In genomic region chr22:42499773-42500163, GRCh38 we compare ENCODE assay signal across 7 cellular contexts. TPM values are rescaled to one million over a fixed set of nuclear protein-coding genes. Genes with fewer than 3 reads are reported as not detected.
DNase-seq lines count a peak whose midpoint lies in the region; TF ChIP-seq lines count a peak whose summit lies in the region.
"Not testable (repeated sequence)": the region's sequence is repeated elsewhere in the genome, so short reads cannot be mapped to it uniquely, and the experiment has no call there.

No MANE protein-coding gene starts in this region.

- H3K79me2 ChIP-seq in DOHH2 (ENCODE audit: control insufficient read depth, low read length): not testable (repeated sequence)

- H3K27ac Mint-ChIP-seq in activated T-helper 2 cell treated with anti-CD3 and anti-CD28 coated beads, Interferon-gamma antibody, Interleukin-2, Interleukin-4, amounts not matched to agents 10 μg/mL and 5 μg/mL and 100 μg/mL, durations not matched to agents 14 hours and 24 hours and 36 hours: not testable (repeated sequence)

- not testable (repeated sequence) for TF ChIP-seq POLR2A in Peyer's patch (IDR thresholded peaks at IDR 0.05); stomach (IDR thresholded peaks at IDR 0.05)

- H3F3A ChIP-seq in DOHH2 (ENCODE audit: control insufficient read depth, insufficient read depth): not testable (repeated sequence)

- not testable (repeated sequence) for H3K36me3 Mint-ChIP-seq in activated T-helper 2 cell treated with anti-CD3 and anti-CD28 coated beads, Interferon-gamma antibody, Interleukin-2, Interleukin-4, amounts not matched to agents 10 μg/mL and 5 μg/mL and 100 μg/mL, durations not matched to agents 14 hours and 24 hours and 36 hours (ENCODE audit: low read depth)

- not testable (repeated sequence) for H3K27me3 ChIP-seq in DOHH2 (ENCODE audit: control insufficient read depth, low read length); Peyer's patch; left ventricle myocardium inferior (ENCODE audit: low read depth); neutrophil; stomach

- H3K27me3 Mint-ChIP-seq in activated T-helper 2 cell treated with anti-CD3 and anti-CD28 coated beads, Interferon-gamma antibody, Interleukin-2, Interleukin-4, amounts not matched to agents 10 μg/mL and 5 μg/mL and 100 μg/mL, durations not matched to agents 14 hours and 24 hours and 36 hours (ENCODE audit: low read depth): not testable (repeated sequence)

- peaks cover 27% of the 10 kb centered on the region for H3K4me1 ChIP-seq in DOHH2 (ENCODE audit: control insufficient read depth, low read length)
- not testable (repeated sequence) for H3K4me1 ChIP-seq in Peyer's patch; left ventricle myocardium inferior; neutrophil (ENCODE audit: control insufficient read depth in 1 of 2, insufficient read depth in 1 of 2, low read depth in 1 of 2, low read length in 1 of 2)
- peaks cover 13 to 34% (median 29%) of the 10 kb centered on the region in 4 donors for H3K4me1 ChIP-seq in stomach

- H3K9me2 ChIP-seq in DOHH2 (replicated peaks; ENCODE audit: control insufficient read depth, low read length): not testable (repeated sequence)

- not testable (repeated sequence) for TF ChIP-seq CTCF in DOHH2 (IDR thresholded peaks at IDR 0.05; ENCODE audit: low read depth, low read length, poor library complexity, severe bottlenecking); Peyer's patch (IDR thresholded peaks at IDR 0.05); coronary artery (IDR thresholded peaks at IDR 0.05); left ventricle myocardium inferior (IDR thresholded peaks at IDR 0.05; ENCODE audit: borderline replicate concordance); neutrophil (IDR thresholded peaks at IDR 0.05); stomach (IDR thresholded peaks at IDR 0.05)

- peak overlapping the region; percentile 58 for H3K4me3 Mint-ChIP-seq in activated T-helper 2 cell treated with anti-CD3 and anti-CD28 coated beads, Interferon-gamma antibody, Interleukin-2, Interleukin-4, amounts not matched to agents 10 μg/mL and 5 μg/mL and 100 μg/mL, durations not matched to agents 14 hours and 24 hours and 36 hours (ENCODE audit: low read depth)

- H3K4me3 ChIP-seq in DOHH2 (ENCODE audit: low read length) (peak overlapping the region; percentile 42), Peyer's patch (peak overlapping the region; percentile 35 to 59 (median 47)), coronary artery (peak overlapping the region; percentile 62), left ventricle myocardium inferior (peak overlapping the region; percentile 60), neutrophil (ENCODE audit: low read depth in 1 of 2, low read length in 1 of 2) (peak overlapping the region; percentile 17 to 60), stomach (peak overlapping the region; percentile 42 to 48 (median 44))

- peaks cover 16% of the 10 kb centered on the region for H3K4me1 Mint-ChIP-seq in activated T-helper 2 cell treated with anti-CD3 and anti-CD28 coated beads, Interferon-gamma antibody, Interleukin-2, Interleukin-4, amounts not matched to agents 10 μg/mL and 5 μg/mL and 100 μg/mL, durations not matched to agents 14 hours and 24 hours and 36 hours (ENCODE audit: low read depth)

- 51 to 59% (median 55%) methylated on average over 15 to 16 of the region's 16 CpGs for WGBS in stomach, 5 donors

- H3K9me3 ChIP-seq in DOHH2 (ENCODE audit: control insufficient read depth, insufficient read depth, low read length); Peyer's patch; left ventricle myocardium inferior (replicated peaks); neutrophil; stomach: not testable (repeated sequence)

- peak overlapping the region; percentile 36; the same call in 1 of the 2 replicates for H3K4me2 ChIP-seq in DOHH2 (ENCODE audit: low read length)

- not testable (repeated sequence) for H3K27ac ChIP-seq in DOHH2 (ENCODE audit: low read depth, low read length); coronary artery
- peak overlapping the region in 2 of 4 donors; percentile 21 to 33 for H3K27ac ChIP-seq in Peyer's patch
- peak overlapping the region; percentile 48 for H3K27ac ChIP-seq in left ventricle myocardium inferior (replicated peaks)
- peak overlapping the region; percentile 48 for H3K27ac ChIP-seq in neutrophil
- peak overlapping the region; percentile 65 to 82 (median 74) for H3K27ac ChIP-seq in stomach

- not testable (repeated sequence) for H4K20me1 ChIP-seq in DOHH2 (ENCODE audit: control insufficient read depth, insufficient read depth, low read depth, low read length)

- intact Hi-C loops in activated T-helper 2 cell treated with anti-CD3 and anti-CD28 coated beads, Interferon-gamma antibody, Interleukin-2, Interleukin-4, amounts not matched to agents 10 μg/mL and 5 μg/mL and 100 μg/mL, durations not matched to agents 14 hours and 24 hours and 36 hours (cut with micrococcal nuclease); left ventricle myocardium inferior (cut with micrococcal nuclease); stomach (cut with DNase I; ENCODE audit: low total_unique reads): not testable (repeated sequence)

- not testable (repeated sequence) for TF ChIP-seq EP300 in stomach (IDR thresholded peaks at IDR 0.05)

- DNase-seq in Peyer's patch; activated T-helper 2 cell treated with anti-CD3 and anti-CD28 coated beads, Interferon-gamma antibody, Interleukin-2, Interleukin-4, amounts not matched to agents 10 μg/mL and 5 μg/mL and 100 μg/mL, durations not matched to agents 14 hours and 24 hours and 36 hours (ENCODE audit: low spot score); coronary artery (ENCODE audit: low spot score); left ventricle myocardium inferior; stomach: not testable (repeated sequence)

- not testable (repeated sequence) for H3K9me3 Mint-ChIP-seq in activated T-helper 2 cell treated with anti-CD3 and anti-CD28 coated beads, Interferon-gamma antibody, Interleukin-2, Interleukin-4, amounts not matched to agents 10 μg/mL and 5 μg/mL and 100 μg/mL, durations not matched to agents 14 hours and 24 hours and 36 hours

- H3K36me3 ChIP-seq in DOHH2 (ENCODE audit: control insufficient read depth, low read length); Peyer's patch; left ventricle myocardium inferior; neutrophil; stomach: not testable (repeated sequence)

RNA-seq across cellular contexts. Expression of gene RRP7A, which starts 19.8 kb away (rescaled TPM):
- total RNA-seq in Peyer's patch (10 to 100 TPM; 21.7 to 33.0 (median 27.3) TPM), left ventricle myocardium inferior (15.8 TPM), stomach (10 to 100 TPM; 14.2 to 32.4 (median 21.4) TPM)
- total RNA-seq in activated T-helper 2 cell treated with anti-CD3 and anti-CD28 coated beads, Interferon-gamma antibody, Interleukin-2, Interleukin-4, amounts not matched to agents 10 μg/mL and 5 μg/mL and 100 μg/mL, durations not matched to agents 14 hours and 24 hours and 36 hours: 108 and 110 TPM in 2 replicates
- 10 to 100 TPM in 2 of 3 donors, 1 to 10 TPM in 1; 9.3 to 29.0 (median 20.9) TPM for polyA plus RNA-seq in stomach

RNA-seq across cellular contexts. Expression of gene SERHL2, which starts 54.0 kb away (rescaled TPM):
- total RNA-seq in Peyer's patch: 10 to 100 TPM in 1 of 4 donors, 1 to 10 TPM in 2, not detected in 1; 1.7 to 11.6 (median 3.2) TPM
- total RNA-seq in activated T-helper 2 cell treated with anti-CD3 and anti-CD28 coated beads, Interferon-gamma antibody, Interleukin-2, Interleukin-4, amounts not matched to agents 10 μg/mL and 5 μg/mL and 100 μg/mL, durations not matched to agents 14 hours and 24 hours and 36 hours: 1.8 and 2.2 TPM in 2 replicates
- 3.5 TPM for total RNA-seq in left ventricle myocardium inferior
- 1 to 10 TPM in 4 of 5 donors, not detected in 1; 1.7 to 5.5 (median 4.5) TPM for total RNA-seq in stomach
- polyA plus RNA-seq in stomach: 1 to 10 TPM; 2.1 to 4.3 (median 3.3) TPM
